Comparison of ENCODE assay signal across 1 cellular context in genomic region chr1:43529206-43529731, GRCh38.
A peak's percentile ranks its signal among the peaks of the same experiment; 100 is the strongest.
TF ChIP-seq lines count a peak whose summit lies in the region.

No MANE protein-coding gene starts in this region.

TF ChIP-seq in HepG2, 621 proteins besides CTCF, POLR2A, EP300 and RAD21 (continued from another document):
- TF ChIP-seq ZBTB1 (CRISPR knock-in tag; IDR thresholded peaks at IDR 0.05; ENCODE audit: borderline replicate concordance) (no peak), ZNF552 (CRISPR knock-in tag; IDR thresholded peaks at IDR 0.05; ENCODE audit: borderline replicate concordance) (no peak), GPBP1L1 (CRISPR knock-in tag; IDR thresholded peaks at IDR 0.05) (no peak), ZNF749 (CRISPR knock-in tag; IDR thresholded peaks at IDR 0.05; ENCODE audit: borderline replicate concordance) (no peak), LCORL (IDR thresholded peaks at IDR 0.05) (no peak), LCORL (CRISPR knock-in tag; IDR thresholded peaks at IDR 0.05) (peak; percentile 52; the same call in 1 of the 2 replicates), NFKB2 (CRISPR knock-in tag; IDR thresholded peaks at IDR 0.05; ENCODE audit: borderline replicate concordance) (no peak), ONECUT2 (CRISPR knock-in tag; IDR thresholded peaks at IDR 0.05) (no peak), ZNF574 (CRISPR knock-in tag; IDR thresholded peaks at IDR 0.05) (peak; percentile 43; the same call in 1 of the 2 replicates), FOSL2 (CRISPR knock-in tag; IDR thresholded peaks at IDR 0.05) (peak; percentile 57), DBP (CRISPR knock-in tag; IDR thresholded peaks at IDR 0.05; ENCODE audit: not compliant biosample characterization) (no peak), NFRKB (IDR thresholded peaks at IDR 0.05) (no peak)
